8 cellular contexts compared by ENCODE assay signal in the genomic region with DNA sequence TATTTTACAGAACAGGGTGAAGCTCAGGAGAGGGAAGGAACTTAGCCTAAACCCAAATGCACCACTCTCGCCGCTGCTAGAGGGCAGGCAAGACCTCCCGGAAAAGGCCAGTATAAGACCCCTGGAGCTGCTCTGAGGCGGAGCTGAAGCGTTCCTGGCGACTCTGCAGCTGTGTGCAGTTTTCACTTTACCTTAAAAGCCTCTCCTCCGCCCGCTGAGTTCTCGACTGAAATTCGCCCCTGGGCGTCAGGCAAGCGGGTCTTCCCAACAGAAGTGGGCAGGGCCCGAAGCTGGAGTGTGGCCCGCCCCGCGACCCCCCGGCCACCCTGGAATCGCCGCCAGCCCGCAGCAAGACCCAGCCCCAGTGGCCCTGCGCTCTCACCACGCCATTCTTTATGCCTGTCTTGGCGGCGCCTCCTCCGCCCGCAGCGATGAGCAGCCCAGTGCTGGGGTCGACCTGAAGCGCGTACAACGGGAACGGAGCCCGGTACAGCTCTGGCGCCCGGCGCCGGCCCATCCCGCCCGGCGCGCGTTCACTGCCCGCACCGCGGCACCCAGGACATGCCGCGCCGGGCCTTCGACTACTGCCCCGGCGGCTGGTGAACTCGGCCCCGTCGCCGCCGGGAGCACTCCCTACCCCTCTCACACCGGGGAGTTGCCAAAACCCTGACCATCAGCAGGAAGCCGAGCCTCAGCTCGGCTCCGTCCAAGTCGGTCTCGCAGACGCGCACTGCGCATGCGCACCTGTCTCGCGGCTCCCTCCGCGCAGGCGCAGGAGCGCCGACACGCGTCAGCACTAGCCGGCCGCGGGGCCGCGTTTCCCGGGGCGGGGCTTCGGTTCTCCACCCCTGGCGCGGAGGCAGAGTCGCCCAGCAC. TPM values are rescaled to one million over a fixed set of nuclear protein-coding genes. Genes with fewer than 3 reads are reported as not detected.
DNase-seq lines count a peak whose midpoint lies in the region; ATAC-seq and TF ChIP-seq lines count a peak whose summit lies in the region.

A gene with protein sequence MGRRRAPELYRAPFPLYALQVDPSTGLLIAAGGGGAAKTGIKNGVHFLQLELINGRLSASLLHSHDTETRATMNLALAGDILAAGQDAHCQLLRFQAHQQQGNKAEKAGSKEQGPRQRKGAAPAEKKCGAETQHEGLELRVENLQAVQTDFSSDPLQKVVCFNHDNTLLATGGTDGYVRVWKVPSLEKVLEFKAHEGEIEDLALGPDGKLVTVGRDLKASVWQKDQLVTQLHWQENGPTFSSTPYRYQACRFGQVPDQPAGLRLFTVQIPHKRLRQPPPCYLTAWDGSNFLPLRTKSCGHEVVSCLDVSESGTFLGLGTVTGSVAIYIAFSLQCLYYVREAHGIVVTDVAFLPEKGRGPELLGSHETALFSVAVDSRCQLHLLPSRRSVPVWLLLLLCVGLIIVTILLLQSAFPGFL (minus strand): TSS at position 732 of the 876 bp plus-strand sequence. CDS start 215 bp downstream, at position 517.

- H3K4me3 ChIP-seq in thymus (ENCODE audit: low read length) = peak within 1 kb of the TSS; percentile 89

- ATAC-seq in HG02610 (IDR thresholded peaks at IDR 0.05; ENCODE audit: unreplicated experiment) = peak; percentile 88

- H3K27me3 ChIP-seq in thymus (ENCODE audit: control insufficient read depth, insufficient read depth) = no peaks in the 10 kb centered on the region

- H3K4me1 ChIP-seq in thymus (ENCODE audit: control insufficient read depth, insufficient read depth, low read length) = peaks cover 5% of the 10 kb centered on the region

- H3K27me3 Mint-ChIP-seq in activated naive CD8-positive, alpha-beta T cell = no peaks in the 10 kb centered on the region
- H3K27me3 Mint-ChIP-seq in glutamatergic neuron (ENCODE audit: unreplicated experiment) (peaks cover 16% of the 10 kb centered on the region), osteocyte (ENCODE audit: unreplicated experiment) (peaks cover 8% of the 10 kb centered on the region)

- H3K4me3 Mint-ChIP-seq in activated naive CD8-positive, alpha-beta T cell = peak within 1 kb of the TSS; percentile 95
- peak within 1 kb of the TSS; percentile 90 for H3K4me3 Mint-ChIP-seq in glutamatergic neuron (ENCODE audit: unreplicated experiment)
- H3K4me3 Mint-ChIP-seq in osteocyte (ENCODE audit: unreplicated experiment) = peak within 1 kb of the TSS; percentile 94

- peaks cover 23% of the 10 kb centered on the region for H3K4me1 Mint-ChIP-seq in activated naive CD8-positive, alpha-beta T cell (ENCODE audit: low read depth)
- H3K4me1 Mint-ChIP-seq in glutamatergic neuron (ENCODE audit: low read depth, unreplicated experiment) (peaks cover 8% of the 10 kb centered on the region), osteocyte (ENCODE audit: unreplicated experiment) (peaks cover 14% of the 10 kb centered on the region)

- peaks cover 34% of the 10 kb centered on the region for H3K36me3 ChIP-seq in thymus (ENCODE audit: control insufficient read depth, insufficient read depth)

- under 1% methylated on average over 86 of the region's 86 CpGs for WGBS in thymus

- H3K9me3 ChIP-seq in thymus (ENCODE audit: control insufficient read depth) = no peaks in the 10 kb centered on the region

- no peaks in the 10 kb centered on the region for H3K9me3 Mint-ChIP-seq in activated naive CD8-positive, alpha-beta T cell (ENCODE audit: low read depth)
- H3K9me3 Mint-ChIP-seq in glutamatergic neuron (ENCODE audit: unreplicated experiment) (peaks cover 8% of the 10 kb centered on the region), osteocyte (ENCODE audit: unreplicated experiment) (no peaks in the 10 kb centered on the region)

- H3K36me3 Mint-ChIP-seq in activated naive CD8-positive, alpha-beta T cell = no peaks in the 10 kb centered on the region
- H3K36me3 Mint-ChIP-seq in glutamatergic neuron (ENCODE audit: unreplicated experiment) = no peaks in the 10 kb centered on the region
- peaks cover 21% of the 10 kb centered on the region for H3K36me3 Mint-ChIP-seq in osteocyte (ENCODE audit: unreplicated experiment)

- peak; percentile 99 for DNase-seq in GM10266 (ENCODE audit: extremely low spot score)
- DNase-seq in NCI-H1105 (lab: John Stamatoyannopoulos, UW) = peak; percentile 95
- DNase-seq in SKM-1 treated with dmso at 0.1 percent for 144 hours (lab: John Stamatoyannopoulos, UW; ENCODE audit: unreplicated experiment) = peak; percentile 93
- DNase-seq in glutamatergic neuron = peak; percentile 100
- DNase-seq in osteocyte (ENCODE audit: extremely low spot score, unreplicated experiment) = peak; percentile 100

- TF ChIP-seq CTCF in GM10266 (IDR thresholded peaks at IDR 0.05; ENCODE audit: control insufficient read depth, insufficient read depth, low read depth, missing control alignments) = peak; percentile 44
- TF ChIP-seq CTCF in glutamatergic neuron (IDR thresholded peaks at IDR 0.05; ENCODE audit: partially characterized antibody, unreplicated experiment) = no peak
- peak; percentile 37 for TF ChIP-seq CTCF in osteocyte (IDR thresholded peaks at IDR 0.05)

- H3K27ac ChIP-seq in thymus (ENCODE audit: low read depth) = peak within 1 kb of the TSS; percentile 80

- H3K27ac Mint-ChIP-seq in activated naive CD8-positive, alpha-beta T cell = peak within 1 kb of the TSS; percentile 96
- H3K27ac Mint-ChIP-seq in glutamatergic neuron (ENCODE audit: unreplicated experiment) = peak within 1 kb of the TSS; percentile 65
- peak within 1 kb of the TSS; percentile 90 for H3K27ac Mint-ChIP-seq in osteocyte (ENCODE audit: unreplicated experiment)

RNA-seq across cellular contexts. Expression of the gene that starts here (rescaled TPM):
- total RNA-seq in glutamatergic neuron (ENCODE audit: unreplicated experiment) (35.5 TPM), osteocyte (42.7 and 46.3 TPM in 2 replicates)
- polyA plus RNA-seq in thymus = 56.9 TPM

Comparison
In these comparisons a context has a peak if more than half of its experiments do, and no peak if none do; other contexts are left out.
1. Peak in every context shown above with its lines: DNase-seq, ATAC-seq, H3K4me3 ChIP-seq and H3K27ac ChIP-seq.